Comparison of ENCODE assay signal across 17 cellular contexts in the genomic region with DNA sequence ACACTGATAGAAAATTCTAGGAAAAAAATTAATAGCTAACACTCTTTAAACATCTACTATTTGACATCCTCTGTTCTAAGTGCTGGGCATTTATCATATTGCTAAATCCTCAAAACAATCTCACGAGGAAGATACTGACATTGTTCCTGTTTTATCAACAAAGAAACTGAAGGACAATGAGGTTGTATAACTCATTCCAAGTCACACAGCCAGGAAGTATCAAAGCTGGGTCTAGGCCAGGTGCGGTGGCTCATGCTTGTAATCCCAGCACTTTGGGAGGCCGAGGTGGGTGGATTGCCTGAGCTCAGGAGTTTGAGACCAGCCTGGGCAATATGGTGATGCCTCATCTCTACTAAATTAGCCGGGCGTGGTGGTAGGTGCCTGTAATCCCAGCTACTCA. TPM values are rescaled to one million over a fixed set of nuclear protein-coding genes. Genes with fewer than 3 reads are reported as not detected.
DNase-seq lines count a peak whose midpoint lies in the region; ATAC-seq and TF ChIP-seq lines count a peak whose summit lies in the region.
"Had no signal": no experiment of that assay in that cellular context is flagged by ENCODE, and none has a peak within 500 bp of the region (broad histone marks: within the 10 kb centered on the region; RNA-seq: fewer than 3 reads in every experiment).

No MANE protein-coding gene starts in this region.

- peaks cover 9% of the 10 kb centered on the region for H3K4me1 ChIP-seq in HEK293 (ENCODE audit: control insufficient read depth, insufficient read depth, low read length)
- no peaks in the 10 kb centered on the region for H3K4me1 ChIP-seq in adrenal gland (replicated peaks in 1 of 2)
- peaks cover 0 to 2% of the 10 kb centered on the region in 2 donors for H3K4me1 ChIP-seq in ascending aorta
- H3K4me1 ChIP-seq: colonic mucosa, right atrium auricular region had no signal

- intact Hi-C loops in activated CD4-positive, alpha-beta T cell treated with anti-CD3 and anti-CD28 coated beads for 36 hours (cut with DNase I, micrococcal nuclease) = loop anchor here in 1 of 2 experiments (5.0 to 10.0 kb wide), 3 partner anchors 113 to 919 kb away; partner anchors contain the start of gene CCDC126
- intact Hi-C loops in adrenal gland (cut with DNase I) = no loop called here
- intact Hi-C loops in ascending aorta (cut with DNase I) = no loop called here

- H3K36me3 ChIP-seq in HEK293 (ENCODE audit: control insufficient read depth in 2 of 2, insufficient read depth in 1 of 2, low read length in 2 of 2) (no peaks in the 10 kb centered on the region), adrenal gland (replicated peaks in 1 of 2) (no peaks in the 10 kb centered on the region), ascending aorta (no peaks in the 10 kb centered on the region)
- H3K36me3 ChIP-seq: colonic mucosa, right atrium auricular region, transverse colon had no signal

- CTCF ChIA-PET in activated CD4-positive, alpha-beta T cell treated with anti-CD3 and anti-CD28 coated beads for 36 hours (lab: Charles Lee) = interaction anchor here (0.7 to 1.5 kb wide), 4 partner anchors 15 to 106 kb away, joined by 3 to 6 read pairs (median 3); partner anchors contain the start of gene IL6
- CTCF ChIA-PET in HEK293 (lab: Yijun Ruan, JAX) = interaction anchor here (0.9 to 1.7 kb wide), 3 partner anchors 14 to 116 kb away, joined by 3 to 4 read pairs (median 3); partner anchors contain the start of gene IL6

- H3K27ac ChIP-seq in HEK293 (ENCODE audit: extremely low read depth, low read depth, low read length) (peak overlapping the region; percentile 30; the same call in 1 of the 2 replicates), adrenal gland (peak overlapping the region in 1 of 5 donors; percentile 41), ascending aorta (no peak overlapping the region)
- H3K27ac ChIP-seq: colonic mucosa, right atrium auricular region had no signal

- H3K9me3 ChIP-seq in HEK293 (ENCODE audit: control insufficient read depth, insufficient read depth, low read depth, low read length) (no peaks in the 10 kb centered on the region), adrenal gland (replicated peaks in 1 of 3) (no peaks in the 10 kb centered on the region), ascending aorta (no peaks in the 10 kb centered on the region)
- H3K9me3 ChIP-seq: colonic mucosa, right atrium auricular region, transverse colon had no signal

- H3K27ac Mint-ChIP-seq in activated CD4-positive, alpha-beta T cell treated with anti-CD3 and anti-CD28 coated beads for 36 hours = peak overlapping the region; percentile 61
- peak overlapping the region; percentile 78 for H3K27ac Mint-ChIP-seq in memory B cell

- TF ChIP-seq CTCF in HEK293 (tag by site-specific recombination; IDR thresholded peaks at IDR 0.05) (no peak), adrenal gland (IDR thresholded peaks at IDR 0.05) (no peak), ascending aorta (IDR thresholded peaks at IDR 0.05) (no peak)

- peaks cover 2% of the 10 kb centered on the region for H3K27me3 Mint-ChIP-seq in activated CD4-positive, alpha-beta T cell treated with anti-CD3 and anti-CD28 coated beads for 36 hours
- H3K27me3 Mint-ChIP-seq in memory B cell = no peaks in the 10 kb centered on the region

- H3K27me3 ChIP-seq in adrenal gland (no peaks in the 10 kb centered on the region), ascending aorta (no peaks in the 10 kb centered on the region)
- H3K27me3 ChIP-seq: colonic mucosa, right atrium auricular region, transverse colon had no signal

- H3K9me3 Mint-ChIP-seq in activated CD4-positive, alpha-beta T cell treated with anti-CD3 and anti-CD28 coated beads for 36 hours (ENCODE audit: low read depth) = peaks cover 2% of the 10 kb centered on the region
- H3K9me3 Mint-ChIP-seq in memory B cell = peaks cover 5% of the 10 kb centered on the region

- ATAC-seq in activated CD4-positive, alpha-beta T cell treated with anti-CD3 and anti-CD28 coated beads for 36 hours = no peak
- ATAC-seq in memory B cell (ENCODE audit: low read depth) (no peak), GM21515 (IDR thresholded peaks at IDR 0.05; ENCODE audit: unreplicated experiment) (no peak)

- H3K4me3 Mint-ChIP-seq in activated CD4-positive, alpha-beta T cell treated with anti-CD3 and anti-CD28 coated beads for 36 hours = no peak overlapping the region
- no peak overlapping the region for H3K4me3 Mint-ChIP-seq in memory B cell

- H3K4me3 ChIP-seq in HEK293 (ENCODE audit: low read depth, low read length) (no peak overlapping the region), adrenal gland (no peak overlapping the region), ascending aorta (no peak overlapping the region)
- H3K4me3 ChIP-seq: colonic mucosa, right atrium auricular region, transverse colon had no signal

- H3K36me3 Mint-ChIP-seq in activated CD4-positive, alpha-beta T cell treated with anti-CD3 and anti-CD28 coated beads for 36 hours (ENCODE audit: low read depth) = no peaks in the 10 kb centered on the region
- peaks cover 5% of the 10 kb centered on the region for H3K36me3 Mint-ChIP-seq in memory B cell

- POLR2A ChIA-PET in activated CD4-positive, alpha-beta T cell treated with anti-CD3 and anti-CD28 coated beads for 36 hours (lab: Charles Lee) = interaction anchor here (0.6 kb wide), 1 partner anchor 24 kb away, joined by 3 read pairs; no protein-coding TSS in a partner anchor
- POLR2A ChIA-PET in HEK293 (lab: Yijun Ruan, JAX) = no interaction called here

- no peak for TF ChIP-seq POLR2A in adrenal gland (IDR thresholded peaks at IDR 0.05)

- no peak for DNase-seq in activated CD4-positive, alpha-beta T cell treated with anti-CD3 and anti-CD28 coated beads for 36 hours
- DNase-seq in activated CD4-positive, alpha-beta T cell treated with anti-CD3 and anti-CD28 coated beads, Interleukin-2, amount 50 U/mL, for 48 hours = no peak
- peak in 6 of 7 donors; percentile 17 to 68 (median 26) for DNase-seq in adrenal gland
- DNase-seq in memory B cell (ENCODE audit: low spot score in 2 of 2) = no peak
- DNase-seq in RKO (ENCODE audit: low spot score) = no peak
- DNase-seq in ascending aorta (ENCODE audit: low spot score in 2 of 2) = no peak
- DNase-seq: amniotic stem cell; Caco-2; colonic mucosa; NCI-H1092; NK-92 treated with Interleukin-12 subunit alpha and Interleukin-12 subunit beta, amount 100 ng/mL, for 24 hours; SHP77 treated with DMSO at 0.1 percent for 48 hours had no signal

- H3K4me1 Mint-ChIP-seq in activated CD4-positive, alpha-beta T cell treated with anti-CD3 and anti-CD28 coated beads for 36 hours = peaks cover 66% of the 10 kb centered on the region
- peaks cover 59% of the 10 kb centered on the region for H3K4me1 Mint-ChIP-seq in memory B cell

- WGBS in adrenal gland, 4 donors = 36 to 59% (median 55%) methylated on average over 3 to 5 of the region's 5 CpGs

TF ChIP-seq in HEK293, 187 proteins besides CTCF, POLR2A, EP300 and RAD21 (continues in another document):
- TF ChIP-seq, protein P1, sequence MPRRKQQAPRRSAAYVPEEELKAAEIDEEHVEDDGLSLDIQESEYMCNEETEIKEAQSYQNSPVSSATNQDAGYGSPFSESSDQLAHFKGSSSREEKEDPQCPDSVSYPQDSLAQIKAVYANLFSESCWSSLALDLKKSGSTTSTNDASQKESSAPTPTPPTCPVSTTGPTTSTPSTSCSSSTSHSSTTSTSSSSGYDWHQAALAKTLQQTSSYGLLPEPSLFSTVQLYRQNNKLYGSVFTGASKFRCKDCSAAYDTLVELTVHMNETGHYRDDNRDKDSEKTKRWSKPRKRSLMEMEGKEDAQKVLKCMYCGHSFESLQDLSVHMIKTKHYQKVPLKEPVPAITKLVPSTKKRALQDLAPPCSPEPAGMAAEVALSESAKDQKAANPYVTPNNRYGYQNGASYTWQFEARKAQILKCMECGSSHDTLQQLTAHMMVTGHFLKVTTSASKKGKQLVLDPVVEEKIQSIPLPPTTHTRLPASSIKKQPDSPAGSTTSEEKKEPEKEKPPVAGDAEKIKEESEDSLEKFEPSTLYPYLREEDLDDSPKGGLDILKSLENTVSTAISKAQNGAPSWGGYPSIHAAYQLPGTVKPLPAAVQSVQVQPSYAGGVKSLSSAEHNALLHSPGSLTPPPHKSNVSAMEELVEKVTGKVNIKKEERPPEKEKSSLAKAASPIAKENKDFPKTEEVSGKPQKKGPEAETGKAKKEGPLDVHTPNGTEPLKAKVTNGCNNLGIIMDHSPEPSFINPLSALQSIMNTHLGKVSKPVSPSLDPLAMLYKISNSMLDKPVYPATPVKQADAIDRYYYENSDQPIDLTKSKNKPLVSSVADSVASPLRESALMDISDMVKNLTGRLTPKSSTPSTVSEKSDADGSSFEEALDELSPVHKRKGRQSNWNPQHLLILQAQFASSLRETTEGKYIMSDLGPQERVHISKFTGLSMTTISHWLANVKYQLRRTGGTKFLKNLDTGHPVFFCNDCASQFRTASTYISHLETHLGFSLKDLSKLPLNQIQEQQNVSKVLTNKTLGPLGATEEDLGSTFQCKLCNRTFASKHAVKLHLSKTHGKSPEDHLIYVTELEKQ (tag by site-specific recombination; IDR thresholded peaks at IDR 0.05; ENCODE audit: borderline replicate concordance) = no peak
- TF ChIP-seq ZNF776 (tag by site-specific recombination; IDR thresholded peaks at IDR 0.05; ENCODE audit: borderline replicate concordance) = no peak
- TF ChIP-seq GLIS1 (tag by site-specific recombination; IDR thresholded peaks at IDR 0.05) = no peak
- no peak for TF ChIP-seq ZIC2 (tag by site-specific recombination; IDR thresholded peaks at IDR 0.05)
- TF ChIP-seq YY1 (tag by site-specific recombination; IDR thresholded peaks at IDR 0.05) = no peak
- TF ChIP-seq ZNF488 (tag by site-specific recombination; IDR thresholded peaks at IDR 0.05) = no peak
- TF ChIP-seq ZNF37A (tag by site-specific recombination; IDR thresholded peaks at IDR 0.05) = no peak
- no peak for TF ChIP-seq ZNF561 (tag by site-specific recombination; IDR thresholded peaks at IDR 0.05; ENCODE audit: borderline replicate concordance)

RNA-seq across cellular contexts. Expression of gene IL6, which starts 51.6 kb away (rescaled TPM):
- total RNA-seq in activated CD4-positive, alpha-beta T cell treated with anti-CD3 and anti-CD28 coated beads for 36 hours = 1 to 10 TPM; 1.6 to 4.5 TPM
- total RNA-seq in adrenal gland (1 to 10 TPM in 3 of 8 donors, under 1 TPM in 3, not detected in 2; 0.42 to 3.6 (median 0.90) TPM), ascending aorta (37.3 TPM)
- 10 to 100 TPM in 1 of 3 donors, 1 to 10 TPM in 1, under 1 TPM in 1; 0.80 to 15.7 (median 1.0) TPM for polyA plus RNA-seq in adrenal gland
- total RNA-seq: Caco-2, liver had no signal

Comparison
In these comparisons a context has a peak if more than half of its experiments do, and no peak if none do; other contexts are left out.
1. DNase-seq: peak in adrenal gland (6 of 7); none in activated CD4-positive, alpha-beta T cell treated with anti-CD3 and anti-CD28 coated beads for 36 hours (single experiment), activated CD4-positive, alpha-beta T cell treated with anti-CD3 and anti-CD28 coated beads, Interleukin-2, amount 50 U/mL, for 48 hours (0 of 2), memory B cell (0 of 2), RKO (single experiment) and ascending aorta (0 of 2).